Comparison of ENCODE assay signal across 1 cellular context in genomic region chr14:46686652-46687051, GRCh38.
TF ChIP-seq lines count a peak whose summit lies in the region.

No MANE protein-coding gene starts in this region.

TF ChIP-seq in GM12878, 131 proteins besides CTCF, POLR2A, EP300 and RAD21:
- TF ChIP-seq SMAD5 (IDR thresholded peaks at IDR 0.05; ENCODE audit: low read depth) (no peak), BHLHE40 (IDR thresholded peaks at IDR 0.05; ENCODE audit: borderline replicate concordance in 1 of 2, low read depth in 2 of 2, low read length in 1 of 2) (no peak), MTA3 (IDR thresholded peaks at IDR 0.05; ENCODE audit: borderline replicate concordance, low read length) (no peak), SP1 (IDR thresholded peaks at IDR 0.05; ENCODE audit: low read depth, low read length) (no peak), NKRF (conservative IDR thresholded peaks at IDR 0.05) (no peak), EED (IDR thresholded peaks at IDR 0.05; ENCODE audit: low read depth) (no peak), E4F1 (IDR thresholded peaks at IDR 0.05; ENCODE audit: borderline replicate concordance, partially characterized antibody) (no peak), ZBTB33 (IDR thresholded peaks at IDR 0.05) (no peak), CBX3 (IDR thresholded peaks at IDR 0.05; ENCODE audit: borderline replicate concordance, low read depth) (no peak), YBX1 (IDR thresholded peaks at IDR 0.05) (no peak)
